In genomic region chr10:15106352-15107013, GRCh38 we compare ENCODE assay signal across 8 cellular contexts. TPM values are rescaled to one million over a fixed set of nuclear protein-coding genes. Genes with fewer than 3 reads are reported as not detected.
A peak's percentile ranks its signal among the peaks of the same experiment; 100 is the strongest.
DNase-seq lines count a peak whose midpoint lies in the region; ATAC-seq and TF ChIP-seq lines count a peak whose summit lies in the region.

No MANE protein-coding gene starts in this region.

- in situ Hi-C loops in Caki2 (cut with HindIII; ENCODE audit: low pct_unique_long_range_greater_than_20kb, low sequenced_read_pairs) (no loop called here), IMR-90 (cut with MboI; ENCODE audit: low sequenced_read_pairs) (no loop called here)

- WGBS in IMR-90 (ENCODE audit: extremely low coverage in 2 of 2, insufficient read length in 1 of 2), 2 experiments, result 100% methylated on average over 4 of the region's 8 CpGs; no CpG with 5 or more reads in 1 of the 2 experiments
- 46 to 51% methylated on average over 8 of the region's 8 CpGs for WGBS in gastroesophageal sphincter (ENCODE audit: low coverage in 1 of 2), 2 donors
- no CpG with 5 or more reads among the region's 8 CpGs for WGBS in trophoblast cell (ENCODE audit: extremely low coverage, insufficient coverage, insufficient read length)

- H2BK120ac ChIP-seq in IMR-90 (ENCODE audit: low read depth, low read length) (no peak overlapping the region), trophoblast cell (ENCODE audit: insufficient read depth, low read length, poor library complexity) (no peak overlapping the region)

- H3K9me3 ChIP-seq in IMR-90 (ENCODE audit: control insufficient read depth, insufficient read depth, low read length), result no peaks in the 10 kb centered on the region
- H3K9me3 ChIP-seq in SJCRH30 (replicated peaks), result no peaks in the 10 kb centered on the region
- no peaks in the 10 kb centered on the region for H3K9me3 ChIP-seq in gastroesophageal sphincter
- no peaks in the 10 kb centered on the region for H3K9me3 ChIP-seq in trophoblast cell (ENCODE audit: insufficient read depth, low read depth, low read length)
- H3K9me3 ChIP-seq in uterus, result no peaks in the 10 kb centered on the region

- H3K4ac ChIP-seq in IMR-90 (ENCODE audit: low read depth, low read length), result no peak overlapping the region
- no peak overlapping the region for H3K4ac ChIP-seq in trophoblast cell (ENCODE audit: low read depth, low read length)

- peak; percentile 88 for TF ChIP-seq RAD21 in IMR-90 (IDR thresholded peaks at IDR 0.05; ENCODE audit: low read length)

- H3K36me3 ChIP-seq in IMR-90 (ENCODE audit: control insufficient read depth, insufficient read depth, low read length) (peaks cover 19% of the 10 kb centered on the region), SJCRH30 (peaks cover 23% of the 10 kb centered on the region), gastroesophageal sphincter (peaks cover 2 to 92% of the 10 kb centered on the region in 2 donors), trophoblast cell (ENCODE audit: control insufficient read depth in 1 of 2, insufficient read depth in 2 of 2, low read length in 2 of 2) (peaks cover 28 to 33% of the 10 kb centered on the region in 2 experiments), uterus (no peaks in the 10 kb centered on the region)

- H3K56ac ChIP-seq in IMR-90 (ENCODE audit: extremely low read depth, insufficient read depth, low read length), result no peak overlapping the region

- no peak overlapping the region for H4K91ac ChIP-seq in IMR-90 (ENCODE audit: insufficient read depth, low read depth, low read length)
- H4K91ac ChIP-seq in trophoblast cell (ENCODE audit: low read depth, low read length), result no peak overlapping the region

- H3K79me1 ChIP-seq in IMR-90 (ENCODE audit: low read depth in 1 of 2, low read length in 2 of 2), result peaks cover 5 to 10% of the 10 kb centered on the region in 2 experiments; a peak in 3 of 4 replicates
- no peaks in the 10 kb centered on the region for H3K79me1 ChIP-seq in trophoblast cell (ENCODE audit: low read length)

- H3K14ac ChIP-seq in IMR-90 (replicated peaks; ENCODE audit: low read depth, low read length) (no peak overlapping the region), trophoblast cell (ENCODE audit: low read length) (no peak overlapping the region)

- H3K4me2 ChIP-seq in IMR-90 (ENCODE audit: low read depth, low read length) (no peak overlapping the region), trophoblast cell (ENCODE audit: low read length) (no peak overlapping the region)

- H3K4me1 ChIP-seq in IMR-90 (ENCODE audit: control insufficient read depth, insufficient read depth, low read length) (no peaks in the 10 kb centered on the region), SJCRH30 (no peaks in the 10 kb centered on the region), gastroesophageal sphincter (peaks cover 0 to 14% (median 0%) of the 10 kb centered on the region in 3 donors), trophoblast cell (ENCODE audit: control insufficient read depth in 1 of 2, insufficient read depth in 2 of 2, low read length in 2 of 2) (no peaks in the 10 kb centered on the region), uterus (no peaks in the 10 kb centered on the region)

- POLR2A ChIA-PET in IMR-90 (lab: Charles Lee; ENCODE audit: unreplicated experiment), result no interaction called here

- no peak overlapping the region for H2AFZ ChIP-seq in IMR-90 (replicated peaks; ENCODE audit: low read length, poor library complexity)
- no peak overlapping the region for H2AFZ ChIP-seq in trophoblast cell (ENCODE audit: insufficient read depth, low read length, poor library complexity)

- H2BK20ac ChIP-seq in IMR-90 (ENCODE audit: low read depth, low read length), result no peak overlapping the region

- no peaks in the 10 kb centered on the region for H3K79me2 ChIP-seq in trophoblast cell (ENCODE audit: control insufficient read depth, insufficient read depth, low read length, poor library complexity)

- intact Hi-C loops in IMR-90 (cut with micrococcal nuclease), result loop anchor here (1.0 to 10.0 kb wide), 7 partner anchors 115 to 909 kb away; partner anchors contain the start of genes CDNF, FAM171A1, HSPA14 and MSANTD7
- intact Hi-C loops in uterus (cut with DNase I; ENCODE audit: low total_unique reads), result loop anchor here (10.0 kb wide), 1 partner anchor 152 kb away; the partner anchor contains the start of genes DCLRE1C and MEIG1

- no peak overlapping the region for H3K4me3 ChIP-seq in IMR-90 (ENCODE audit: insufficient read depth, low read depth, low read length)
- no peak overlapping the region for H3K4me3 ChIP-seq in SJCRH30
- H3K4me3 ChIP-seq in gastroesophageal sphincter, result no peak overlapping the region
- H3K4me3 ChIP-seq in trophoblast cell (ENCODE audit: low read depth, low read length), result no peak overlapping the region
- no peak overlapping the region for H3K4me3 ChIP-seq in uterus

- dilution Hi-C loops in IMR-90 (cut with HindIII; ENCODE audit: low sequenced_read_pairs, unreplicated experiment), result no loop called here

- TF ChIP-seq POLR2A in IMR-90 (IDR thresholded peaks at IDR 0.05; ENCODE audit: low read depth, low read length) (no peak), gastroesophageal sphincter (IDR thresholded peaks at IDR 0.05) (no peak), uterus (IDR thresholded peaks at IDR 0.05) (no peak)

- peak; percentile 62 for DNase-seq in Caki2 (ENCODE audit: low read depth)
- DNase-seq in IMR-90, result peak; percentile 67
- peak; percentile 60 to 86 for DNase-seq in SJCRH30
- DNase-seq in activated gamma-delta T cell treated with anti-CD3 and anti-CD28 coated beads, Interleukin-2, amount 50 U/mL, for 16 hours (ENCODE audit: low read depth), result peak; percentile 45
- DNase-seq in trophoblast cell, result peak; percentile 76 to 91
- peak; percentile 50 to 52 for DNase-seq in uterus

- H3K9me1 ChIP-seq in IMR-90 (ENCODE audit: insufficient read depth, low read length), result no peaks in the 10 kb centered on the region

- TF ChIP-seq EP300 in gastroesophageal sphincter (IDR thresholded peaks at IDR 0.05), result no peak

- H3K27me3 ChIP-seq in IMR-90 (ENCODE audit: control insufficient read depth, insufficient read depth, low read length), result no peaks in the 10 kb centered on the region
- H3K27me3 ChIP-seq in SJCRH30, result no peaks in the 10 kb centered on the region
- no peaks in the 10 kb centered on the region for H3K27me3 ChIP-seq in gastroesophageal sphincter
- H3K27me3 ChIP-seq in trophoblast cell (ENCODE audit: insufficient read depth, low read length), result no peaks in the 10 kb centered on the region
- H3K27me3 ChIP-seq in uterus, result no peaks in the 10 kb centered on the region

- ATAC-seq in GM19463 (IDR thresholded peaks at IDR 0.05; ENCODE audit: unreplicated experiment), result peak; percentile 81
- ATAC-seq in IMR-90 (ENCODE audit: low read depth), result peak; percentile 98
- peak; percentile 77 for ATAC-seq in gastroesophageal sphincter

- no TSS peak for BruUV-seq in IMR-90 (replicated peaks; lab: Mats Ljungman, UMichigan)

- H2AK5ac ChIP-seq in IMR-90 (ENCODE audit: low read depth, low read length) (no peak overlapping the region), trophoblast cell (ENCODE audit: low read length) (no peak overlapping the region)

- H4K8ac ChIP-seq in IMR-90 (ENCODE audit: low read depth in 2 of 2, low read length in 2 of 2), result peak overlapping the region in 1 of 2 experiments; percentile 68; a peak in 1 of 4 replicates
- no peak overlapping the region for H4K8ac ChIP-seq in trophoblast cell (ENCODE audit: low read depth, low read length)

- H3K9ac ChIP-seq in IMR-90 (ENCODE audit: low read depth, low read length), result no peak overlapping the region
- no peak overlapping the region for H3K9ac ChIP-seq in trophoblast cell (ENCODE audit: low read length)

- H2BK5ac ChIP-seq in IMR-90 (ENCODE audit: low read depth, low read length, poor library complexity, severe bottlenecking) (no peak overlapping the region), trophoblast cell (ENCODE audit: low read depth, low read length, poor library complexity) (no peak overlapping the region)

- H2BK15ac ChIP-seq in IMR-90 (ENCODE audit: low read depth, low read length), result no peak overlapping the region

- peak; percentile 91 for TF ChIP-seq CTCF in IMR-90 (conservative IDR thresholded peaks at IDR 0.05; ENCODE audit: low read depth, low read length)
- TF ChIP-seq CTCF in gastroesophageal sphincter (IDR thresholded peaks at IDR 0.05), result peak; percentile 73 to 86 (median 82)
- peak; percentile 60 to 74 (median 72) for TF ChIP-seq CTCF in uterus (IDR thresholded peaks at IDR 0.05)

- H3K23ac ChIP-seq in IMR-90 (ENCODE audit: low read depth, low read length) (no peak overlapping the region), trophoblast cell (ENCODE audit: low read length) (no peak overlapping the region)

- CTCF ChIA-PET in IMR-90 (lab: Yijun Ruan, JAX), result interaction anchor here (0.6 to 1.5 kb wide), 3 partner anchors 11 to 153 kb away, joined by 3 to 5 read pairs (median 3); no protein-coding TSS in a partner anchor

- peak overlapping the region; percentile 26; the same call in 1 of the 2 replicates for H4K5ac ChIP-seq in IMR-90 (ENCODE audit: low read depth, low read length)

- H3K27ac ChIP-seq in IMR-90 (ENCODE audit: insufficient read depth, low read length) (no peak overlapping the region), SJCRH30 (no peak overlapping the region), gastroesophageal sphincter (peak overlapping the region in 1 of 4 donors; percentile 19), trophoblast cell (ENCODE audit: low read depth, low read length) (no peak overlapping the region), uterus (no peak overlapping the region)

- H3K18ac ChIP-seq in IMR-90 (ENCODE audit: low read depth, low read length) (no peak overlapping the region), trophoblast cell (ENCODE audit: low read length) (no peak overlapping the region)

- peak overlapping the region; percentile 12 for H2AK9ac ChIP-seq in IMR-90 (replicated peaks; ENCODE audit: low read depth, low read length, poor library complexity)

- H4K12ac ChIP-seq in trophoblast cell (ENCODE audit: low read depth, low read length), result no peak overlapping the region

- no peaks in the 10 kb centered on the region for H4K20me1 ChIP-seq in IMR-90 (ENCODE audit: insufficient read depth, low read length)

- no peak overlapping the region for H2BK12ac ChIP-seq in trophoblast cell (ENCODE audit: low read length)

RNA-seq across cellular contexts. Expression of gene RPP38, which starts 9.3 kb away (rescaled TPM):
- total RNA-seq in Caki2 (2014; rRNA removed; shearing (Covaris generic); ENCODE audit: low replicate concordance), result 10.9 and 15.0 TPM in 2 replicates
- total RNA-seq in IMR-90 (2012; rRNA removed) (12.4 and 13.1 TPM in 2 replicates), gastroesophageal sphincter (10 to 100 TPM in 3 of 4 donors, 1 to 10 TPM in 1; 9.9 to 23.2 (median 14.9) TPM), uterus (10 to 100 TPM in 2 of 4 donors, 1 to 10 TPM in 1, under 1 TPM in 1; 0.29 to 17.4 (median 9.2) TPM)
- polyA plus RNA-seq in IMR-90 (2012; rRNA removed), result 18.0 and 19.0 TPM in 2 replicates
- 6.4 and 12.3 TPM in 2 replicates for polyA plus RNA-seq in IMR-90 (2012; cell fraction: cytosol; rRNA removed)
- polyA plus RNA-seq in IMR-90 (2012; cell fraction: nucleus; rRNA removed; ENCODE audit: low replicate concordance), result 3.0 and 6.7 TPM in 2 replicates
- 10.9 and 13.8 TPM in 2 replicates for total RNA-seq in SJCRH30 (2014; rRNA removed; shearing (Covaris generic))
- 22.1 and 24.6 TPM in 2 replicates for polyA plus RNA-seq in trophoblast cell (2013)

RNA-seq across cellular contexts. Expression of gene ACBD7, which starts 17.9 kb away (rescaled TPM):
- 7.0 and 7.5 TPM in 2 replicates for total RNA-seq in Caki2 (2014; rRNA removed; shearing (Covaris generic); ENCODE audit: low replicate concordance)
- total RNA-seq in IMR-90 (2012; rRNA removed) (0.54 and 1.1 TPM in 2 replicates), gastroesophageal sphincter (not detected), uterus (10 to 100 TPM in 1 of 4 donors, under 1 TPM in 1, not detected in 2; 0.37 to 12.2 TPM)
- 0.26 and 0.29 TPM in 2 replicates for polyA plus RNA-seq in IMR-90 (2012; rRNA removed)
- polyA plus RNA-seq in IMR-90 (2012; cell fraction: cytosol; rRNA removed), result 0.04 and 0.05 TPM in 2 replicates
- polyA plus RNA-seq in IMR-90 (2012; cell fraction: nucleus; rRNA removed; ENCODE audit: low replicate concordance), result 0.15 TPM in 1 of 2 replicates, not detected in the other
- 7.8 and 8.9 TPM in 2 replicates for total RNA-seq in SJCRH30 (2014; rRNA removed; shearing (Covaris generic))
- 0.16 and 0.18 TPM in 2 replicates for polyA plus RNA-seq in trophoblast cell (2013)
